33 cellular contexts compared by ENCODE assay signal in the genomic region with DNA sequence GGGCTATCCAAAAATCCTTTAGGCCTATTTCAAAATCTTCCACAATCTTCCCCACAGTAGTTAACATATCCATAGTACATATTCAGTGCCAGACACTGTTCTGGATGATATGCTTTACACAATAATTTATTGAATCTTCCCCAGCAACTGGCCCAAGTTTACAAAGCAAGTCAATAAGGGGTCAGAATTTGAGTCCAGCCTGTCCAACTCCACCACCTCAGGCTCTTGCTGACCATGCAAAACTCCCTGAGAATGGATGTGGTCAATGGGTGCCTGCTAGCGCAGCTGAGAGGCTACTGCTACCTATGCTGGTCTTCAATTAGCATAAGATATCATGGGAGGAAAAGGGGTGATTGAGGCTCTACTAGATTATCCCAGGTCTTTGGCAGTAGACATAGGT.
"Had no signal": no experiment of that assay in that cellular context is flagged by ENCODE, and none has a peak within 500 bp of the region (broad histone marks: within the 10 kb centered on the region; RNA-seq: fewer than 3 reads in every experiment).

No MANE protein-coding gene starts in this region.

- H3K27ac ChIP-seq: adrenal gland, body of pancreas, brain microvascular endothelial cell, breast epithelium, VCaP had no signal

- ATAC-seq: activated CD8-positive, alpha-beta T cell treated with anti-CD3 and anti-CD28 coated beads for 36 hours; activated naive CD4-positive, alpha-beta T cell treated with anti-CD3 and anti-CD28 coated beads, Interleukin-2, amount 50 U/mL, for 72 hours; activated T-cell treated with anti-CD3 and anti-CD28 coated beads, Interleukin-2, amount 50 U/mL, for 4 hours; activated T-cell treated with anti-CD3 and anti-CD28 coated beads, Interleukin-2, amount 50 U/mL, for 72 hours; activated T-helper 17 cell treated with anti-CD3 and anti-CD28 coated beads, Interleukin-2, amount 50 U/mL, for 72 hours; body of pancreas; T-cell; T-helper 17 cell had no signal

- H3K9me3 ChIP-seq: adrenal gland, body of pancreas, breast epithelium had no signal

- H3K36me3 ChIP-seq: adrenal gland, brain microvascular endothelial cell, breast epithelium had no signal

- H3K4me1 ChIP-seq: adrenal gland, breast epithelium had no signal

- FAIRE-seq: astrocyte, TTC549 had no signal

- H3K27me3 ChIP-seq: adrenal gland, body of pancreas, brain microvascular endothelial cell, breast epithelium had no signal

- DNase-seq: activated B cell treated with CpG ODN at 0.5 μM for 24 hours; activated CD4-positive, alpha-beta memory T cell treated with anti-CD3 and anti-CD28 coated beads for 36 hours; activated CD4-positive, alpha-beta T cell treated with anti-CD3 and anti-CD28 coated beads for 4 hours; activated CD4-positive, alpha-beta T cell treated with anti-CD3 and anti-CD28 coated beads, Interleukin-2, amount 10 ng/mL, durations not matched to agents 24 days and 14 days; activated CD4-positive, alpha-beta T cell treated with anti-CD3 and anti-CD28 coated beads, Interleukin-2, amount 50 U/mL, for 1 hour; activated CD4-positive, alpha-beta T cell treated with anti-CD3 and anti-CD28 coated beads, Interleukin-2, amount 50 U/mL, for 4 hours; activated CD4-positive, CD25-positive, alpha-beta regulatory T cell treated with anti-CD3 and anti-CD28 coated beads, Interleukin-2, amount 50 U/mL, for 72 hours; activated CD8-positive, alpha-beta memory T cell treated with anti-CD3 and anti-CD28 coated beads, Interleukin-2, amount 50 U/mL, for 4 hours; activated CD8-positive, alpha-beta T cell treated with anti-CD3 and anti-CD28 coated beads for 36 hours; activated effector memory CD4-positive, alpha-beta T cell treated with anti-CD3 and anti-CD28 coated beads, Interleukin-2, amount 50 U/mL, for 16 hours; activated gamma-delta T cell treated with Interleukin-2 at 50 U/mL for 16 hours; activated naive CD4-positive, alpha-beta T cell; activated naive CD4-positive, alpha-beta T cell treated with anti-CD3 and anti-CD28 coated beads for 36 hours; activated naive CD4-positive, alpha-beta T cell treated with anti-CD3 and anti-CD28 coated beads, Interleukin-2, amount 50 U/mL, for 16 hours; activated naive CD8-positive, alpha-beta T cell treated with anti-CD3 and anti-CD28 coated beads for 36 hours; activated T-cell treated with anti-CD3 and anti-CD28 coated beads for 4 hours; activated T-cell treated with anti-CD3 and anti-CD28 coated beads, Interleukin-2, amount 50 U/mL, for 1 hour; activated T-cell treated with anti-CD3 and anti-CD28 coated beads, Interleukin-2, amount 50 U/mL, for 4 hours; activated T-cell treated with anti-CD3 and anti-CD28 coated beads, Interleukin-2, amount 50 U/mL, for 72 hours; adrenal gland; amniotic stem cell; aorta; body of pancreas; brain microvascular endothelial cell; central memory CD4-positive, alpha-beta T cell; T-cell; T-helper 17 cell had no signal

- H3K4me3 ChIP-seq: adrenal gland, body of pancreas, breast epithelium had no signal
